2 cellular contexts compared by ENCODE assay signal in genomic region chr1:22362626-22363402, GRCh38.
TF ChIP-seq lines count a peak whose summit lies in the region.

No MANE protein-coding gene starts in this region.

TF ChIP-seq in IMR-90, 13 proteins besides CTCF, POLR2A, EP300 and RAD21 (continued from another document):
- TF ChIP-seq SMC3 (IDR thresholded peaks at IDR 0.05; ENCODE audit: low read depth, low read length) (no peak), MAFK (IDR thresholded peaks at IDR 0.05; ENCODE audit: low read depth, low read length) (no peak), FOS (IDR thresholded peaks at IDR 0.05; ENCODE audit: low read depth, low read length) (no peak), RFX5 (IDR thresholded peaks at IDR 0.05; ENCODE audit: low read depth, low read length) (no peak), RCOR1 (IDR thresholded peaks at IDR 0.05; ENCODE audit: insufficient replicate concordance, low read length) (no peak), MAZ (IDR thresholded peaks at IDR 0.05; ENCODE audit: borderline replicate concordance, low read depth, low read length) (no peak), MXI1 (IDR thresholded peaks at IDR 0.05; ENCODE audit: borderline replicate concordance, low read depth, low read length) (no peak), NFE2L2 (IDR thresholded peaks at IDR 0.05; ENCODE audit: low read depth, low read length) (no peak), USF2 (IDR thresholded peaks at IDR 0.05; ENCODE audit: low read depth, low read length) (no peak), CHD1 (IDR thresholded peaks at IDR 0.05; ENCODE audit: low read depth, low read length) (no peak), CEBPB (IDR thresholded peaks at IDR 0.05; ENCODE audit: low read depth, low read length) (no peak)
- TF ChIP-seq, protein P1, sequence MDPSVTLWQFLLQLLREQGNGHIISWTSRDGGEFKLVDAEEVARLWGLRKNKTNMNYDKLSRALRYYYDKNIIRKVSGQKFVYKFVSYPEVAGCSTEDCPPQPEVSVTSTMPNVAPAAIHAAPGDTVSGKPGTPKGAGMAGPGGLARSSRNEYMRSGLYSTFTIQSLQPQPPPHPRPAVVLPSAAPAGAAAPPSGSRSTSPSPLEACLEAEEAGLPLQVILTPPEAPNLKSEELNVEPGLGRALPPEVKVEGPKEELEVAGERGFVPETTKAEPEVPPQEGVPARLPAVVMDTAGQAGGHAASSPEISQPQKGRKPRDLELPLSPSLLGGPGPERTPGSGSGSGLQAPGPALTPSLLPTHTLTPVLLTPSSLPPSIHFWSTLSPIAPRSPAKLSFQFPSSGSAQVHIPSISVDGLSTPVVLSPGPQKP (IDR thresholded peaks at IDR 0.05; ENCODE audit: borderline replicate concordance, low read depth, low read length), result no peak

TF ChIP-seq in SK-N-SH treated with all-trans-retinoic acid at 6 μM for 48 hours, 23 proteins besides CTCF, POLR2A, EP300 and RAD21 (continued from another document):
- TF ChIP-seq CSDC2 (CRISPR knock-in tag; IDR thresholded peaks at IDR 0.05) (no peak), ZNF565 (CRISPR knock-in tag; conservative IDR thresholded peaks at IDR 0.05; ENCODE audit: low read depth) (no peak), SNAI2 (CRISPR knock-in tag; IDR thresholded peaks at IDR 0.05) (no peak), TOX (CRISPR knock-in tag; IDR thresholded peaks at IDR 0.05; ENCODE audit: borderline replicate concordance) (no peak), OSR1 (CRISPR knock-in tag; IDR thresholded peaks at IDR 0.05) (no peak), ESRRG (CRISPR knock-in tag; IDR thresholded peaks at IDR 0.05) (no peak), BACH2 (CRISPR knock-in tag; IDR thresholded peaks at IDR 0.05; ENCODE audit: borderline replicate concordance) (no peak)
- TF ChIP-seq, protein P2, sequence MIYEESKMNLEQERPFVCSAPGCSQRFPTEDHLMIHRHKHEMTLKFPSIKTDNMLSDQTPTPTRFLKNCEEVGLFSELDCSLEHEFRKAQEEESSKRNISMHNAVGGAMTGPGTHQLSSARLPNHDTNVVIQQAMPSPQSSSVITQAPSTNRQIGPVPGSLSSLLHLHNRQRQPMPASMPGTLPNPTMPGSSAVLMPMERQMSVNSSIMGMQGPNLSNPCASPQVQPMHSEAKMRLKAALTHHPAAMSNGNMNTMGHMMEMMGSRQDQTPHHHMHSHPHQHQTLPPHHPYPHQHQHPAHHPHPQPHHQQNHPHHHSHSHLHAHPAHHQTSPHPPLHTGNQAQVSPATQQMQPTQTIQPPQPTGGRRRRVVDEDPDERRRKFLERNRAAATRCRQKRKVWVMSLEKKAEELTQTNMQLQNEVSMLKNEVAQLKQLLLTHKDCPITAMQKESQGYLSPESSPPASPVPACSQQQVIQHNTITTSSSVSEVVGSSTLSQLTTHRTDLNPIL (CRISPR knock-in tag; IDR thresholded peaks at IDR 0.05; ENCODE audit: low read depth), result no peak
- TF ChIP-seq, protein P3, sequence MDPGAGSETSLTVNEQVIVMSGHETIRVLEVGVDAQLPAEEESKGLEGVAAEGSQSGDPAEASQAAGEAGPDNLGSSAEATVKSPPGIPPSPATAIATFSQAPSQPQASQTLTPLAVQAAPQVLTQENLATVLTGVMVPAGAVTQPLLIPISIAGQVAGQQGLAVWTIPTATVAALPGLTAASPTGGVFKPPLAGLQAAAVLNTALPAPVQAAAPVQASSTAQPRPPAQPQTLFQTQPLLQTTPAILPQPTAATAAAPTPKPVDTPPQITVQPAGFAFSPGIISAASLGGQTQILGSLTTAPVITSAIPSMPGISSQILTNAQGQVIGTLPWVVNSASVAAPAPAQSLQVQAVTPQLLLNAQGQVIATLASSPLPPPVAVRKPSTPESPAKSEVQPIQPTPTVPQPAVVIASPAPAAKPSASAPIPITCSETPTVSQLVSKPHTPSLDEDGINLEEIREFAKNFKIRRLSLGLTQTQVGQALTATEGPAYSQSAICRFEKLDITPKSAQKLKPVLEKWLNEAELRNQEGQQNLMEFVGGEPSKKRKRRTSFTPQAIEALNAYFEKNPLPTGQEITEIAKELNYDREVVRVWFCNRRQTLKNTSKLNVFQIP (CRISPR knock-in tag; IDR thresholded peaks at IDR 0.05; ENCODE audit: borderline replicate concordance, low read depth), result no peak
